26 cellular contexts compared by ENCODE assay signal in genomic region chr6:106426258-106426657, GRCh38.
"Had no signal": no experiment of that assay in that cellular context is flagged by ENCODE, and none has a peak within 500 bp of the region (broad histone marks: within the 10 kb centered on the region; RNA-seq: fewer than 3 reads in every experiment).

No MANE protein-coding gene starts in this region.

- H3K27me3 ChIP-seq: esophagus muscularis mucosa, foreskin keratinocyte, left lung, neural progenitor cell, testis had no signal

- FAIRE-seq: bronchial epithelial cell, urothelium cell line had no signal

- H3K36me3 ChIP-seq: esophagus muscularis mucosa, heart left ventricle, left lung, lower lobe of right lung, neural progenitor cell had no signal

- H3K4me3 ChIP-seq: esophagus muscularis mucosa, heart left ventricle, left lung, lower lobe of right lung, neural progenitor cell, testis had no signal

- ATAC-seq: activated CD4-positive, alpha-beta T cell treated with anti-CD3 and anti-CD28 coated beads for 36 hours; activated CD8-positive, alpha-beta memory T cell treated with anti-CD3 and anti-CD28 coated beads, Interleukin-2, amount 10 ng/mL, durations not matched to agents 7 days and 5 days; activated CD8-positive, alpha-beta T cell treated with anti-CD3 and anti-CD28 coated beads, Interleukin-2, amount 10 ng/mL, durations not matched to agents 7 days and 5 days; activated naive CD4-positive, alpha-beta T cell treated with anti-CD3 and anti-CD28 coated beads, Interleukin-2, amount 50 U/mL, for 72 hours; foreskin keratinocyte; heart left ventricle; left lung; lower lobe of right lung; natural killer cell; right cardiac atrium; stimulated activated naive CD8-positive, alpha-beta T cell treated with anti-CD3 and anti-CD28 coated beads, Interleukin-15, Interleukin-2, amounts not matched to agents 100 U/mL and 50 U/mL, for 24 hours had no signal

- DNase-seq: activated CD4-positive, alpha-beta T cell treated with anti-CD3 and anti-CD28 coated beads for 36 hours; activated CD4-positive, CD25-positive, alpha-beta regulatory T cell; activated CD8-positive, alpha-beta memory T cell treated with anti-CD3 and anti-CD28 coated beads, Interleukin-2, amount 10 ng/mL, durations not matched to agents 7 days and 5 days; activated CD8-positive, alpha-beta T cell treated with anti-CD3 and anti-CD28 coated beads, Interleukin-2, amount 10 ng/mL, durations not matched to agents 7 days and 5 days; activated T-cell treated with anti-CD3 and anti-CD28 coated beads, Interleukin-2, amount 50 U/mL, for 48 hours; dermis blood vessel endothelial cell; effector CD4-positive, alpha-beta T cell; foreskin keratinocyte; heart left ventricle; left lung; lower lobe of right lung; mesendoderm; natural killer cell; occipital lobe; posterior cingulate gyrus; right cardiac atrium; stimulated activated CD4-positive, alpha-beta T cell treated with anti-CD3 and anti-CD28 coated beads, Interleukin-12 subunit alpha, Interleukin-12 subunit beta, amount 100 ng/mL, for 4 hours; stimulated activated CD4-positive, alpha-beta T cell treated with anti-CD3 and anti-CD28 coated beads, Interleukin-4, amount 100 ng/mL, for 1 hour; stimulated activated naive CD8-positive, alpha-beta T cell treated with anti-CD3 and anti-CD28 coated beads, Interleukin-15, Interleukin-2, amounts not matched to agents 100 U/mL and 50 U/mL, for 24 hours; testis; trophoblast cell had no signal

- H3K4me1 ChIP-seq: esophagus muscularis mucosa, heart left ventricle, left lung, lower lobe of right lung, neural progenitor cell, testis had no signal

- H3K9me3 ChIP-seq: esophagus muscularis mucosa, heart left ventricle, left lung, lower lobe of right lung, testis had no signal

- H3K27ac ChIP-seq: esophagus muscularis mucosa, foreskin keratinocyte, heart left ventricle, left lung, lower lobe of right lung, neural progenitor cell, testis had no signal
